In the genomic region with DNA sequence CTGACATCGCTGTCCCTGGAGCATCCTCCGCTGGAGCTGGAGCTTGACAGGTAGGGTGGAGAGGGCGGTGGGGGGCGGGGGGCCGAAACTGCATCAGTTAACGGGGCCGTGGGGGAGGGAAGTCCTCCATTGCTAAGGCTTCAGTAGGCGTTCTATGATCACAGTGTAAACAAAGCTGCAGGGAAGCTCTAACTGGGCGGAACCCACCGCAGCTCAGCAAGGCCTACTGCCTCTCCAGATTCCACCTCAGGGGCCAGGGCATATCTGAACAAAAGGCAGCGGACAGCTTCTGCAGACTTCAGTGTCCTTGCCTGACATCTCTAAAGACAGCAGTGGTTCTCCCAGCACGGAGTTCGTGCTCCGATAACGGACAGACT, we compare ENCODE assay signal across 1 cellular context.
A peak's percentile ranks its signal among the peaks of the same experiment; 100 is the strongest.
TF ChIP-seq lines count a peak whose summit lies in the region.
"Not testable (repeated sequence)": the region's sequence is repeated elsewhere in the genome, so short reads cannot be mapped to it uniquely, and the experiment has no call there.

No MANE protein-coding gene starts in this region.

TF ChIP-seq in HepG2, 621 proteins besides CTCF, POLR2A, EP300 and RAD21:
- not testable (repeated sequence) for TF ChIP-seq FOXA1 (IDR thresholded peaks at IDR 0.05)
- TF ChIP-seq FOXA1 (CRISPR knock-in tag; IDR thresholded peaks at IDR 0.05) (0 out of 2 replicates have a peak, but pooled peaks have one; percentile 18), ZNF225 (CRISPR knock-in tag; IDR thresholded peaks at IDR 0.05) (peak; percentile 2; the same call in 1 of the 2 replicates), DZIP1 (CRISPR knock-in tag; IDR thresholded peaks at IDR 0.05) (0 out of 2 replicates have a peak, but pooled peaks have one; percentile 31), ZMYM3 (CRISPR knock-in tag; IDR thresholded peaks at IDR 0.05) (0 out of 2 replicates have a peak, but pooled peaks have one; percentile 8)
- TF ChIP-seq, protein P1, sequence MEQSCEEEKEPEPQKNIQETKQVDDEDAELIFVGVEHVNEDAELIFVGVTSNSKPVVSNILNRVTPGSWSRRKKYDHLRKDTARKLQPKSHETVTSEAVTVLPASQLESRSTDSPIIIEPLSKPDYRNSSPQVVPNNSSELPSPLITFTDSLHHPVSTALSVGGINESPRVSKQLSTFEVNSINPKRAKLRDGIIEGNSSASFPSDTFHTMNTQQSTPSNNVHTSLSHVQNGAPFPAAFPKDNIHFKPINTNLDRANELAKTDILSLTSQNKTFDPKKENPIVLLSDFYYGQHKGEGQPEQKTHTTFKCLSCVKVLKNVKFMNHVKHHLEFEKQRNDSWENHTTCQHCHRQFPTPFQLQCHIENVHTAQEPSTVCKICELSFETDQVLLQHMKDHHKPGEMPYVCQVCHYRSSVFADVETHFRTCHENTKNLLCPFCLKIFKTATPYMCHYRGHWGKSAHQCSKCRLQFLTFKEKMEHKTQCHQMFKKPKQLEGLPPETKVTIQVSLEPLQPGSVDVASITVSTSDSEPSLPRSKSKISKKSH (CRISPR knock-in tag; IDR thresholded peaks at IDR 0.05; ENCODE audit: borderline replicate concordance): 0 out of 2 replicates have a peak, but pooled peaks have one; percentile 9
